In genomic region chr17:73703917-73704316, GRCh38 we compare ENCODE assay signal across 11 cellular contexts. TPM values are rescaled to one million over a fixed set of nuclear protein-coding genes. Genes with fewer than 3 reads are reported as not detected.
"Had no signal": no experiment of that assay in that cellular context is flagged by ENCODE, and none has a peak within 500 bp of the region (broad histone marks: within the 10 kb centered on the region; RNA-seq: fewer than 3 reads in every experiment).

No MANE protein-coding gene starts in this region.

- FAIRE-seq: H1, H54, HTR-8/SVneo had no signal

- ATAC-seq: GM23338 had no signal

- H3K36me3 Mint-ChIP-seq: IgD-negative memory B cell had no signal

- H3K27ac Mint-ChIP-seq: GM23338, H9, HFFc6, IgD-negative memory B cell had no signal

- H3K4me1 Mint-ChIP-seq: GM23338, IgD-negative memory B cell had no signal

- H3K4me3 Mint-ChIP-seq: GM23338, H9, HFFc6, IgD-negative memory B cell had no signal

- H3K27ac ChIP-seq: KMS-11 had no signal

- H2AFZ ChIP-seq: GM23338 had no signal

- H3K4me2 ChIP-seq: GM23338, KMS-11 had no signal

- H3K9ac ChIP-seq: KMS-11 had no signal

- H3K4me3 ChIP-seq: GM23338 had no signal

- DNase-seq: H9, HCEC 1CT, HFFc6, KBM-7 had no signal

RNA-seq across cellular contexts. Expression of gene SDK2, which starts 59.7 kb away (rescaled TPM):
- total RNA-seq: HT-29 had no signal
